Comparison of ENCODE assay signal across 8 cellular contexts in the genomic region with DNA sequence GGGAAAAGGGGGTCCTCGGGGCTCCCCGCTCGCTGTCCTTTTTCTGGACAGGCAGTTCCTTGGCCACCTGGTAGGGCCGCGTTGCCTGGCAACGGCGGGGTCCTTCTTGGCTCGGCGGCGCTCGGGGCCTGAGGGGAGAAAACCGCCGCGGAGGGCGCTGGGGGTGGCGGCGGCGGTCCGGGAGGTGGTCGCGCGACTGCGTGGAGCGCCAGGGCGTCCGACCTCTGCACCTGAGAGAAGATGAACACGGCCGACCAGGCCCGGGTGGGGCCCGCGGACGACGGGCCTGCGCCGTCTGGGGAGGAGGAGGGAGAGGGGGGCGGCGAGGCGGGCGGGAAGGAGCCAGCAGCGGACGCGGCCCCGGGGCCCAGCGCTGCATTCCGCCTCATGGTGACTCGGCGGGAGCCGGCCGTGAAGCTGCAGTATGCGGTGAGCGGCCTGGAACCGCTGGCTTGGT. TPM values are rescaled to one million over a fixed set of nuclear protein-coding genes. Genes with fewer than 3 reads are reported as not detected.
A peak's percentile ranks its signal among the peaks of the same experiment; 100 is the strongest.
DNase-seq lines count a peak whose midpoint lies in the region; ATAC-seq and TF ChIP-seq lines count a peak whose summit lies in the region.

TSS of gene GTF3C4 (plus strand) at position 106 of the 457 bp plus-strand sequence. CDS start at position 241, 135 bp downstream.

- peak; percentile 88 for DNase-seq in Daoy (ENCODE audit: low read depth)
- DNase-seq in Kasumi-1 (lab: John Stamatoyannopoulos, UW): peak; percentile 60 to 68
- DNase-seq in adipocyte (ENCODE audit: low read depth): peak; percentile 93
- peak; percentile 90 for DNase-seq in left cardiac atrium
- peak; percentile 83 to 92 for DNase-seq in psoas muscle

- peak within 1 kb of the TSS; percentile 94 for H3K9ac ChIP-seq in SU-DHL-6 (ENCODE audit: low read length)
- peak within 1 kb of the TSS; percentile 94 for H3K9ac ChIP-seq in adipocyte (ENCODE audit: low read length)

- H3K9me2 ChIP-seq in SU-DHL-6 (replicated peaks; ENCODE audit: insufficient read depth, low read length): no peaks in the 10 kb centered on the region

- H2AFZ ChIP-seq in SU-DHL-6 (ENCODE audit: low read depth, low read length, severe bottlenecking): peak within 1 kb of the TSS; percentile 98

- ATAC-seq in GM21825 (IDR thresholded peaks at IDR 0.05; ENCODE audit: unreplicated experiment): peak; percentile 43
- peak; percentile 86 to 89 for ATAC-seq in left cardiac atrium
- peak; percentile 86 to 89 (median 89) for ATAC-seq in psoas muscle

- TF ChIP-seq CTCF in SU-DHL-6 (IDR thresholded peaks at IDR 0.05; ENCODE audit: insufficient read depth, low read length, poor library complexity, severe bottlenecking): no peak
- no peak for TF ChIP-seq CTCF in psoas muscle (IDR thresholded peaks at IDR 0.05)

- WGBS in psoas muscle, 3 donors: 1% methylated on average over 35 to 52 of the region's 52 CpGs
- under 1% methylated on average over 51 of the region's 52 CpGs for WGBS in urinary bladder

- no peaks in the 10 kb centered on the region for H3K27me3 ChIP-seq in SU-DHL-6 (ENCODE audit: low read length)
- H3K27me3 ChIP-seq in adipocyte (replicated peaks; ENCODE audit: control insufficient read depth, insufficient read depth, low read length): no peaks in the 10 kb centered on the region
- no peaks in the 10 kb centered on the region for H3K27me3 ChIP-seq in psoas muscle (ENCODE audit: insufficient read depth in 3 of 3, low read length in 2 of 3)

- peaks cover 18% of the 10 kb centered on the region for H3F3A ChIP-seq in SU-DHL-6 (ENCODE audit: insufficient read depth)

- peaks cover 8% of the 10 kb centered on the region; the same call in 1 of the 2 replicates for H4K20me1 ChIP-seq in SU-DHL-6 (ENCODE audit: low read depth, low read length)

- peaks cover 91% of the 10 kb centered on the region for H3K79me2 ChIP-seq in SU-DHL-6 (ENCODE audit: insufficient read depth, low read length)

- peak within 1 kb of the TSS; percentile 97 for H3K4me3 ChIP-seq in SU-DHL-6 (ENCODE audit: insufficient read depth, low read length, poor library complexity, severe bottlenecking)
- peak within 1 kb of the TSS; percentile 86 for H3K4me3 ChIP-seq in adipocyte (ENCODE audit: low read length)
- H3K4me3 ChIP-seq in psoas muscle: peak within 1 kb of the TSS; percentile 99
- peak within 1 kb of the TSS; percentile 95 for H3K4me3 ChIP-seq in urinary bladder (ENCODE audit: low read depth, low read length)

- H3K36me3 ChIP-seq in SU-DHL-6 (ENCODE audit: low read length): no peaks in the 10 kb centered on the region
- H3K36me3 ChIP-seq in adipocyte (ENCODE audit: control insufficient read depth, insufficient read depth, low read length, severe bottlenecking): peaks cover 4% of the 10 kb centered on the region
- peaks cover 0 to 11% of the 10 kb centered on the region in 2 donors for H3K36me3 ChIP-seq in psoas muscle (ENCODE audit: insufficient read depth in 1 of 2, low read depth in 1 of 2)
- no peaks in the 10 kb centered on the region for H3K36me3 ChIP-seq in urinary bladder (ENCODE audit: insufficient read depth)

- H3K27ac ChIP-seq in SU-DHL-6 (ENCODE audit: low read depth, low read length) (peak within 1 kb of the TSS; percentile 88), psoas muscle (peak within 1 kb of the TSS; percentile 99), urinary bladder (ENCODE audit: low read depth) (peak within 1 kb of the TSS; percentile 87)

- peak within 1 kb of the TSS; percentile 76 for H3K4me2 ChIP-seq in SU-DHL-6 (ENCODE audit: low read depth, low read length, poor library complexity, severe bottlenecking)

- H3K9me3 ChIP-seq in SU-DHL-6 (ENCODE audit: insufficient read depth, low read length) (no peaks in the 10 kb centered on the region), adipocyte (ENCODE audit: control insufficient read depth, low read length) (no peaks in the 10 kb centered on the region), psoas muscle (no peaks in the 10 kb centered on the region)

- H3K4me1 ChIP-seq in adipocyte (ENCODE audit: control insufficient read depth, insufficient read depth, low read length): peaks cover 30% of the 10 kb centered on the region
- H3K4me1 ChIP-seq in psoas muscle: peaks cover 46% of the 10 kb centered on the region
- H3K4me1 ChIP-seq in urinary bladder (ENCODE audit: insufficient read depth): peaks cover 5% of the 10 kb centered on the region

- intact Hi-C loops in left cardiac atrium (cut with DNase I) (loop anchor here in 1 of 2 donors (5.0 kb wide), 1 partner anchor 127 kb away; no protein-coding TSS in a partner anchor), psoas muscle (cut with DNase I) (no loop called here)

RNA-seq across cellular contexts. Expression of gene GTF3C4, which starts in this region (rescaled TPM):
- 23.1 and 23.2 TPM in 2 replicates for total RNA-seq in Daoy (2014; rRNA removed; shearing (Covaris generic))
- 1 to 10 TPM; 8.1 to 9.2 TPM for total RNA-seq in left cardiac atrium
- total RNA-seq in psoas muscle: 10 to 100 TPM in 2 of 4 donors, 1 to 10 TPM in 2; 8.3 to 12.2 (median 10.6) TPM
- polyA plus RNA-seq in psoas muscle: 10 to 100 TPM in 1 of 3 donors, 1 to 10 TPM in 2; 3.8 to 12.8 (median 4.3) TPM
- total RNA-seq in urinary bladder: 18.2 TPM
- 7.3 TPM for polyA plus RNA-seq in urinary bladder

Comparison
In these comparisons a context has a peak if more than half of its experiments do, and no peak if none do; other contexts are left out.
1. Peak in every context shown above with its lines: DNase-seq, ATAC-seq, H3K4me3 ChIP-seq and H3K27ac ChIP-seq.